ENCODE assay signal across 24 cellular contexts in the genomic region with DNA sequence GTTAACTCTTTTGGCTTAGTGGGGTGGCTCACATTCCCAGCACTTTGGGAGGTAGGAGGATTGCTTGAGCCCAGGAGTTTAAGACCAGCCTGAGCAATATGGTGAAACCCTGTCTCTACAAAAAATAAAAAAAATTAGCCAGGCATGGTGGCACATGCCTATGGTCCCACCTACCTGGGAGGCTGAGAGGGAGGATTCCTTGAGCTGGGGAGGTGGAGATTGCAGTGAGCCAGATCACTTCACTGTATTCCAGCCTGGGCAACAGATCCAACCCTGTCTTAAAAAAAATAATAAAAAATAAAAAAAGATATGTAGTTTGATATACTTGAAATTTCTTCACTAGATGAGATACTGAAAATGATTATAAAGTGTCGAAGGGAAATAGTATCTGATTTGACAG.
DNase-seq lines count a peak whose midpoint lies in the region; FAIRE-seq and TF ChIP-seq lines count a peak whose summit lies in the region.
"Had no signal": no experiment of that assay in that cellular context is flagged by ENCODE, and none has a peak within 500 bp of the region (broad histone marks: within the 10 kb centered on the region; RNA-seq: fewer than 3 reads in every experiment).

No MANE protein-coding gene starts in this region.

- H3K4me2 ChIP-seq in BLaER1 treated with 17β-estradiol and CSF1 and Interleukin-3, amounts not matched to agents 10 nM and 100 nM = peak overlapping the region in 4 of 11 experiments; percentile 23 to 68 (median 47); a peak in 5 of 22 replicates
- H3K4me2 ChIP-seq: BLaER1 had no signal

- peaks cover 0 to 10% (median 6%) of the 10 kb centered on the region in 11 experiments; a peak in 5 of 22 replicates for H3K9me3 ChIP-seq in BLaER1 treated with 17β-estradiol and CSF1 and Interleukin-3, amounts not matched to agents 10 nM and 100 nM (replicated peaks in 1 of 11)
- H3K9me3 ChIP-seq in HEK293 (ENCODE audit: control insufficient read depth, insufficient read depth, low read depth, low read length) = no peaks in the 10 kb centered on the region
- no peaks in the 10 kb centered on the region for H3K9me3 ChIP-seq in uterus
- H3K9me3 ChIP-seq: BE2C had no signal

- H3K9ac ChIP-seq in BLaER1 treated with 17β-estradiol and CSF1 and Interleukin-3, amounts not matched to agents 10 nM and 100 nM = no peak overlapping the region; a peak in 1 of 22 replicates
- H3K9ac ChIP-seq: BLaER1 had no signal

- DNase-seq in bronchial epithelial cell (ENCODE audit: low read depth) = peak; percentile 59
- no peak for DNase-seq in epithelial cell of prostate (ENCODE audit: low read depth, low spot score)
- DNase-seq in CD1c-positive myeloid dendritic cell (ENCODE audit: extremely low spot score) = no peak
- DNase-seq in DMS153 treated with DMSO at 0.1 percent for 48 hours (lab: John Stamatoyannopoulos, UW; ENCODE audit: unreplicated experiment) = no peak
- no peak for DNase-seq in activated CD4-positive, alpha-beta memory T cell treated with anti-CD3 and anti-CD28 coated beads, Interleukin-2, amount 10 ng/mL, durations not matched to agents 7 days and 5 days
- DNase-seq in uterus = no peak
- DNase-seq: 8988T; ACHN; BE2C; CD4-positive, alpha-beta memory T cell; CD4-positive, CD25-positive, alpha-beta regulatory T cell; CD8-positive, alpha-beta memory T cell; COR-L47; DMS 273 treated with DMSO at 0.1 percent for 48 hours; DMS153; DMS79 treated with DMSO at 0.1 percent for 48 hours; GF-D8 had no signal

- H3K4me3 ChIP-seq in BLaER1 treated with 17β-estradiol and CSF1 and Interleukin-3, amounts not matched to agents 10 nM and 100 nM = no peak overlapping the region
- H3K4me3 ChIP-seq in HEK293 (ENCODE audit: low read depth, low read length) (no peak overlapping the region), bronchial epithelial cell (ENCODE audit: low read depth, low read length) (no peak overlapping the region), uterus (no peak overlapping the region)
- H3K4me3 ChIP-seq: BLaER1 had no signal

- H4K20me1 ChIP-seq in BLaER1 treated with 17β-estradiol and CSF1 and Interleukin-3, amounts not matched to agents 10 nM and 100 nM = peaks cover 0 to 1% (median 0%) of the 10 kb centered on the region in 11 experiments; a peak in 2 of 22 replicates
- H4K20me1 ChIP-seq: BLaER1 had no signal

- no peak for TF ChIP-seq POLR2A in uterus (IDR thresholded peaks at IDR 0.05)

- no peaks in the 10 kb centered on the region for H3K9me3 Mint-ChIP-seq in activated CD4-positive, alpha-beta memory T cell treated with anti-CD3 and anti-CD28 coated beads, Interleukin-2, amount 10 ng/mL, durations not matched to agents 7 days and 5 days
- H3K9me3 Mint-ChIP-seq: CD4-positive, CD25-positive, alpha-beta regulatory T cell; CD8-positive, alpha-beta memory T cell had no signal

- FAIRE-seq in bronchial epithelial cell (lab: Jason Lieb, UNC) = no peak
- FAIRE-seq: A204.1, G401.6, GM19239 had no signal

- intact Hi-C loops in uterus (cut with DNase I; ENCODE audit: low total_unique reads) = no loop called here

- peaks cover 28 to 74% (median 61%) of the 10 kb centered on the region in 11 experiments for H3K36me3 ChIP-seq in BLaER1 treated with 17β-estradiol and CSF1 and Interleukin-3, amounts not matched to agents 10 nM and 100 nM
- H3K36me3 ChIP-seq in HEK293 (ENCODE audit: control insufficient read depth in 2 of 2, insufficient read depth in 1 of 2, low read length in 2 of 2) (no peaks in the 10 kb centered on the region), bronchial epithelial cell (ENCODE audit: control insufficient read depth, insufficient read depth, low read length) (no peaks in the 10 kb centered on the region), uterus (no peaks in the 10 kb centered on the region)

- CTCF ChIA-PET in HEK293 (lab: Yijun Ruan, JAX) = no interaction called here
- CTCF ChIA-PET in activated CD4-positive, alpha-beta memory T cell treated with anti-CD3 and anti-CD28 coated beads, Interleukin-2, amount 10 ng/mL, durations not matched to agents 7 days and 5 days (lab: Charles Lee) = no interaction called here

- POLR2A ChIA-PET in HEK293 (lab: Yijun Ruan, JAX) = no interaction called here
- POLR2A ChIA-PET in activated CD4-positive, alpha-beta memory T cell treated with anti-CD3 and anti-CD28 coated beads, Interleukin-2, amount 10 ng/mL, durations not matched to agents 7 days and 5 days (lab: Charles Lee) = no interaction called here

- peaks cover 17 to 63% (median 24%) of the 10 kb centered on the region in 10 experiments; a peak in 18 of 20 replicates for H3K4me1 ChIP-seq in BLaER1 treated with 17β-estradiol and CSF1 and Interleukin-3, amounts not matched to agents 10 nM and 100 nM
- H3K4me1 ChIP-seq in HEK293 (ENCODE audit: control insufficient read depth, insufficient read depth, low read length) = no peaks in the 10 kb centered on the region; the same call in 1 of the 2 replicates
- no peaks in the 10 kb centered on the region for H3K4me1 ChIP-seq in uterus
- H3K4me1 ChIP-seq: BE2C had no signal

- H3K27ac ChIP-seq in BLaER1 treated with 17β-estradiol and CSF1 and Interleukin-3, amounts not matched to agents 10 nM and 100 nM = peak overlapping the region in 9 of 11 experiments; percentile 3 to 85 (median 27); a peak in 14 of 22 replicates
- H3K27ac ChIP-seq in HEK293 (ENCODE audit: extremely low read depth, low read depth, low read length) = no peak overlapping the region
- H3K27ac ChIP-seq in epithelial cell of prostate = peak overlapping the region; percentile 5
- no peak overlapping the region for H3K27ac ChIP-seq in uterus
- H3K27ac ChIP-seq: BLaER1, C4-2B had no signal

- no peak overlapping the region for H3K27ac Mint-ChIP-seq in activated CD4-positive, alpha-beta memory T cell treated with anti-CD3 and anti-CD28 coated beads, Interleukin-2, amount 10 ng/mL, durations not matched to agents 7 days and 5 days
- H3K27ac Mint-ChIP-seq: CD4-positive, alpha-beta memory T cell; CD4-positive, CD25-positive, alpha-beta regulatory T cell; CD8-positive, alpha-beta memory T cell had no signal

- no peaks in the 10 kb centered on the region for H3K27me3 Mint-ChIP-seq in activated CD4-positive, alpha-beta memory T cell treated with anti-CD3 and anti-CD28 coated beads, Interleukin-2, amount 10 ng/mL, durations not matched to agents 7 days and 5 days
- H3K27me3 Mint-ChIP-seq: CD4-positive, alpha-beta memory T cell; CD4-positive, CD25-positive, alpha-beta regulatory T cell; CD8-positive, alpha-beta memory T cell had no signal

- peaks cover 21% of the 10 kb centered on the region for H3K36me3 Mint-ChIP-seq in activated CD4-positive, alpha-beta memory T cell treated with anti-CD3 and anti-CD28 coated beads, Interleukin-2, amount 10 ng/mL, durations not matched to agents 7 days and 5 days (ENCODE audit: low read depth)

- no peak overlapping the region for H3K4me3 Mint-ChIP-seq in activated CD4-positive, alpha-beta memory T cell treated with anti-CD3 and anti-CD28 coated beads, Interleukin-2, amount 10 ng/mL, durations not matched to agents 7 days and 5 days
- H3K4me3 Mint-ChIP-seq: CD4-positive, alpha-beta memory T cell; CD4-positive, CD25-positive, alpha-beta regulatory T cell; CD8-positive, alpha-beta memory T cell had no signal

- no peak for TF ChIP-seq CTCF in HEK293 (tag by site-specific recombination; IDR thresholded peaks at IDR 0.05)
- TF ChIP-seq CTCF in bronchial epithelial cell (IDR thresholded peaks at IDR 0.05; ENCODE audit: insufficient read depth, low read length, severe bottlenecking) = no peak
- no peak for TF ChIP-seq CTCF in uterus (IDR thresholded peaks at IDR 0.05)

- H3K4me1 Mint-ChIP-seq in activated CD4-positive, alpha-beta memory T cell treated with anti-CD3 and anti-CD28 coated beads, Interleukin-2, amount 10 ng/mL, durations not matched to agents 7 days and 5 days = no peaks in the 10 kb centered on the region

- H3K27me3 ChIP-seq in BLaER1 treated with 17β-estradiol and CSF1 and Interleukin-3, amounts not matched to agents 10 nM and 100 nM = no peaks in the 10 kb centered on the region
- H3K27me3 ChIP-seq in bronchial epithelial cell (ENCODE audit: control insufficient read depth, insufficient read depth, low read length) = no peaks in the 10 kb centered on the region
- no peaks in the 10 kb centered on the region for H3K27me3 ChIP-seq in uterus
- H3K27me3 ChIP-seq: BE2C, BLaER1 had no signal

TF ChIP-seq in HEK293, 187 proteins besides CTCF, POLR2A, EP300 and RAD21:
- peak; percentile 31; the same call in 1 of the 2 replicates for TF ChIP-seq GLIS1 (tag by site-specific recombination; IDR thresholded peaks at IDR 0.05)
- TF ChIP-seq, protein P1, sequence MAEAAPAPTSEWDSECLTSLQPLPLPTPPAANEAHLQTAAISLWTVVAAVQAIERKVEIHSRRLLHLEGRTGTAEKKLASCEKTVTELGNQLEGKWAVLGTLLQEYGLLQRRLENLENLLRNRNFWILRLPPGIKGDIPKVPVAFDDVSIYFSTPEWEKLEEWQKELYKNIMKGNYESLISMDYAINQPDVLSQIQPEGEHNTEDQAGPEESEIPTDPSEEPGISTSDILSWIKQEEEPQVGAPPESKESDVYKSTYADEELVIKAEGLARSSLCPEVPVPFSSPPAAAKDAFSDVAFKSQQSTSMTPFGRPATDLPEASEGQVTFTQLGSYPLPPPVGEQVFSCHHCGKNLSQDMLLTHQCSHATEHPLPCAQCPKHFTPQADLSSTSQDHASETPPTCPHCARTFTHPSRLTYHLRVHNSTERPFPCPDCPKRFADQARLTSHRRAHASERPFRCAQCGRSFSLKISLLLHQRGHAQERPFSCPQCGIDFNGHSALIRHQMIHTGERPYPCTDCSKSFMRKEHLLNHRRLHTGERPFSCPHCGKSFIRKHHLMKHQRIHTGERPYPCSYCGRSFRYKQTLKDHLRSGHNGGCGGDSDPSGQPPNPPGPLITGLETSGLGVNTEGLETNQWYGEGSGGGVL (tag by site-specific recombination; IDR thresholded peaks at IDR 0.05) = no peak
- TF ChIP-seq, protein P2, sequence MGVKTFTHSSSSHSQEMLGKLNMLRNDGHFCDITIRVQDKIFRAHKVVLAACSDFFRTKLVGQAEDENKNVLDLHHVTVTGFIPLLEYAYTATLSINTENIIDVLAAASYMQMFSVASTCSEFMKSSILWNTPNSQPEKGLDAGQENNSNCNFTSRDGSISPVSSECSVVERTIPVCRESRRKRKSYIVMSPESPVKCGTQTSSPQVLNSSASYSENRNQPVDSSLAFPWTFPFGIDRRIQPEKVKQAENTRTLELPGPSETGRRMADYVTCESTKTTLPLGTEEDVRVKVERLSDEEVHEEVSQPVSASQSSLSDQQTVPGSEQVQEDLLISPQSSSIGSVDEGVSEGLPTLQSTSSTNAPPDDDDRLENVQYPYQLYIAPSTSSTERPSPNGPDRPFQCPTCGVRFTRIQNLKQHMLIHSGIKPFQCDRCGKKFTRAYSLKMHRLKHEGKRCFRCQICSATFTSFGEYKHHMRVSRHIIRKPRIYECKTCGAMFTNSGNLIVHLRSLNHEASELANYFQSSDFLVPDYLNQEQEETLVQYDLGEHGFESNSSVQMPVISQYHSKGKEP (tag by site-specific recombination; IDR thresholded peaks at IDR 0.05) = no peak
TF ChIP-seq in HEK293: peak in this region for 1.

Comparison
In these comparisons a context has a peak if more than half of its experiments do, and no peak if none do; other contexts are left out.
1. H3K27ac ChIP-seq: peak in BLaER1 treated with 17β-estradiol and CSF1 and Interleukin-3, amounts not matched to agents 10 nM and 100 nM (9 of 11) and epithelial cell of prostate (single experiment); none in HEK293 (single experiment) and uterus (0 of 2).